8 cellular contexts compared by ENCODE assay signal in the genomic region with DNA sequence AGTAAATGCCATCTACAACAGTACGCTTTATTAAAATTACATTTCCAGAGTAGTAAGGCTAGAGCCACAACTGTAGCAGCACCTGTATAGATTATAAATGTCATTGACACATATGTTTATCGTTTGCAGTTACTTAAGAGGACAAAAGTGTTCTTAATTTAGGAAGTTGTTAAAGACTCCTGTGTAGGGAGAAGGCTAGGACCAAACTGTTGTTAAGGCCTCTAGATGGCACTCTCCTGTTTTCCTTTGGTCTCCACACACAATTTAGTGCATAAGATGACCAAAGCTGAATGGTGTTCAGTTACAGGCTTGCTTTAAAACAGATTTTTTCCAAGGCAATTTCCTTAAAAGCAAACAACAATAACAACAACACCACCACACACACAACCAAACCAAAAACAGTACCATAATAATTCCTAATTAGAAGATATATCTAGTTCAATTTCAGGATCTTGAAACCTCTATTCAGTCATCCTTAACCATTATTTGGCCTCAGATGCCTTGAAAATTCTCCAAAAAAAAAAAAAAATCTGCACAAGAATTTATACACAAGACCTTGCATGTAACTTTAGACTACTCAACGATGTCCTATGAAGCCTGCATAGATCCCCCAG. TPM values are rescaled to one million over a fixed set of nuclear protein-coding genes. Genes with fewer than 3 reads are reported as not detected.
DNase-seq lines count a peak whose midpoint lies in the region; ATAC-seq, FAIRE-seq and TF ChIP-seq lines count a peak whose summit lies in the region.

No MANE protein-coding gene starts in this region.

- H3K4me1 Mint-ChIP-seq in activated naive CD4-positive, alpha-beta T cell treated with anti-CD3 and anti-CD28 coated beads for 36 hours (ENCODE audit: low read depth) = peaks cover 23% of the 10 kb centered on the region

- H3K27ac Mint-ChIP-seq in activated naive CD4-positive, alpha-beta T cell treated with anti-CD3 and anti-CD28 coated beads for 36 hours = no peak overlapping the region

- H3K27ac ChIP-seq in lower lobe of right lung (no peak overlapping the region), upper lobe of right lung (no peak overlapping the region)

- CTCF ChIA-PET in activated naive CD4-positive, alpha-beta T cell treated with anti-CD3 and anti-CD28 coated beads for 36 hours (lab: Charles Lee) = interaction anchor here (0.6 to 5.8 kb wide), 23 partner anchors 9 to 492 kb away, joined by 3 to 63 read pairs (median 4); a partner anchor contains a TSS

- ATAC-seq in lower lobe of right lung = peak; percentile 79 to 88
- peak; percentile 92 for ATAC-seq in upper lobe of right lung
- ATAC-seq in HG02840 (IDR thresholded peaks at IDR 0.05; ENCODE audit: low FRiP score, unreplicated experiment) = no peak

- H3K36me3 ChIP-seq in lower lobe of right lung (peaks cover 18% of the 10 kb centered on the region), upper lobe of right lung (peaks cover 8% of the 10 kb centered on the region)

- DNase-seq in activated naive CD4-positive, alpha-beta T cell treated with anti-CD3 and anti-CD28 coated beads for 36 hours = peak; percentile 33
- DNase-seq in activated naive CD4-positive, alpha-beta T cell treated with Interleukin-2 at 50 U/mL for 16 hours = no peak
- DNase-seq in RCC 7860 (ENCODE audit: low spot score) (peak; percentile 47), dedifferentiated amniotic fluid mesenchymal stem cell (ENCODE audit: extremely low spot score) (peak; percentile 91), lower lobe of right lung (no peak), upper lobe of right lung (no peak)

- no peaks in the 10 kb centered on the region for H3K9me3 Mint-ChIP-seq in activated naive CD4-positive, alpha-beta T cell treated with anti-CD3 and anti-CD28 coated beads for 36 hours

- H3K36me3 Mint-ChIP-seq in activated naive CD4-positive, alpha-beta T cell treated with anti-CD3 and anti-CD28 coated beads for 36 hours (ENCODE audit: low read depth) = peaks cover 10% of the 10 kb centered on the region

- H3K4me3 ChIP-seq in lower lobe of right lung (no peak overlapping the region), upper lobe of right lung (no peak overlapping the region)

- H3K27me3 ChIP-seq in lower lobe of right lung (ENCODE audit: low read depth) = no peaks in the 10 kb centered on the region
- H3K27me3 ChIP-seq in upper lobe of right lung = no peaks in the 10 kb centered on the region

- peaks cover 5% of the 10 kb centered on the region for H3K4me1 ChIP-seq in lower lobe of right lung
- H3K4me1 ChIP-seq in upper lobe of right lung = no peaks in the 10 kb centered on the region

- H3K9me3 ChIP-seq in lower lobe of right lung = no peaks in the 10 kb centered on the region
- H3K9me3 ChIP-seq in upper lobe of right lung = no peaks in the 10 kb centered on the region

- FAIRE-seq in RCC 7860 (lab: Jason Lieb, UNC) = peak; percentile 30

- intact Hi-C loops in activated naive CD4-positive, alpha-beta T cell treated with anti-CD3 and anti-CD28 coated beads for 36 hours (cut with micrococcal nuclease) = loop anchor here (1.0 to 2.0 kb wide), 3 partner anchors 219 to 347 kb away; a partner anchor contains a TSS
- intact Hi-C loops in lower lobe of right lung (cut with DNase I) (loop anchor here (5.0 kb wide), 1 partner anchor 227 kb away; no protein-coding TSS in a partner anchor), upper lobe of right lung (cut with DNase I) (loop anchor here (5.0 kb wide), 1 partner anchor 227 kb away; no protein-coding TSS in a partner anchor)

- no peak overlapping the region for H3K4me3 Mint-ChIP-seq in activated naive CD4-positive, alpha-beta T cell treated with anti-CD3 and anti-CD28 coated beads for 36 hours

- TF ChIP-seq CTCF in LNCAP (IDR thresholded peaks at IDR 0.05) = peak; percentile 82
- TF ChIP-seq CTCF in lower lobe of right lung (IDR thresholded peaks at IDR 0.05) = peak; percentile 70
- TF ChIP-seq CTCF in upper lobe of right lung (IDR thresholded peaks at IDR 0.05) = peak; percentile 61

- H3K27me3 Mint-ChIP-seq in activated naive CD4-positive, alpha-beta T cell treated with anti-CD3 and anti-CD28 coated beads for 36 hours (ENCODE audit: low read depth) = no peaks in the 10 kb centered on the region

RNA-seq across cellular contexts. Expression of a gene that starts 42.5 kb away (rescaled TPM):
- total RNA-seq in activated naive CD4-positive, alpha-beta T cell treated with anti-CD3 and anti-CD28 coated beads for 36 hours = not detected
- 3.7 TPM for total RNA-seq in lower lobe of right lung
- total RNA-seq in upper lobe of right lung = 5.4 TPM

RNA-seq across cellular contexts. Expression of a gene that starts 50.2 kb away (rescaled TPM):
- total RNA-seq in activated naive CD4-positive, alpha-beta T cell treated with anti-CD3 and anti-CD28 coated beads for 36 hours = not detected
- total RNA-seq in lower lobe of right lung (not detected), upper lobe of right lung (not detected)

RNA-seq across cellular contexts. Expression of a gene that starts 56.8 kb away (rescaled TPM):
- not detected for total RNA-seq in activated naive CD4-positive, alpha-beta T cell treated with anti-CD3 and anti-CD28 coated beads for 36 hours
- total RNA-seq in lower lobe of right lung = not detected
- not detected for total RNA-seq in upper lobe of right lung

Comparison
In these comparisons a context has a peak if more than half of its experiments do, and no peak if none do; other contexts are left out.
1. DNase-seq: peak in activated naive CD4-positive, alpha-beta T cell treated with anti-CD3 and anti-CD28 coated beads for 36 hours (single experiment), RCC 7860 (single experiment) and dedifferentiated amniotic fluid mesenchymal stem cell (single experiment); none in activated naive CD4-positive, alpha-beta T cell treated with Interleukin-2 at 50 U/mL for 16 hours (single experiment), lower lobe of right lung (single experiment) and upper lobe of right lung (single experiment).
2. Peak in every context shown above with its lines, with median percentiles within 50 percentile points of each other: CTCF ChIP-seq.